In the genomic region with DNA sequence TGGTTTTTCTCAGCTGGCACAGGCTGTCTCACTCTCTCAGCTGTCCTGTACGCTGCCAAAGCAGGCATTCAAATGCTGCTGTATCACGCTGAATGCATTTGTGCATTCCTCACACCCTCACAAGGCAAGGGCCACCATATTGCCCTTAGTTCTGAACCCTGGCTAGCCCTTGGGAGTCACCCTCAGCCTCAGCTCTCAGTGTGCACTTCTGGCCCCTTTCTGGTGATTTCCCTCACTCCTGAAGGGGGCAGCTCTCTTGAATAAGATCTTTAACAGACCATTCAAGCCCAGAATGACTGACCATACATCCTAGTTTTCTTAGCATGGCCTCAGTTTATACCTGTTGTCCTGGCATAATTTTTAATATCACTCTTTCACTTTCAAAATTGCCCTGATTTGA, we compare ENCODE assay signal across 29 cellular contexts.
"Had no signal": no experiment of that assay in that cellular context is flagged by ENCODE, and none has a peak within 500 bp of the region (broad histone marks: within the 10 kb centered on the region; RNA-seq: fewer than 3 reads in every experiment).

No MANE protein-coding gene starts in this region.

- H3K9me3 ChIP-seq: heart left ventricle had no signal

- H3K36me3 Mint-ChIP-seq: activated naive CD8-positive, alpha-beta T cell had no signal

- H3K4me3 Mint-ChIP-seq: activated CD4-positive, alpha-beta memory T cell treated with anti-CD3 and anti-CD28 coated beads, Interleukin-2, amount 10 ng/mL, durations not matched to agents 7 days and 5 days; activated CD4-positive, alpha-beta T cell treated with anti-CD3 and anti-CD28 coated beads, Interleukin-2, amount 10 ng/mL, durations not matched to agents 7 days and 5 days; activated naive CD8-positive, alpha-beta T cell; activated T-cell treated with anti-CD3 and anti-CD28 coated beads, Interleukin-2, amount 50 U/mL, for 4 hours; activated T-helper 17 cell treated with anti-CD3 and anti-CD28 coated beads, Interleukin-2, amount 50 U/mL, for 72 hours; central memory CD8-positive, alpha-beta T cell; effector memory CD8-positive, alpha-beta T cell had no signal

- H3K4me1 ChIP-seq: heart left ventricle had no signal

- H3K27ac ChIP-seq: brain microvascular endothelial cell, epithelial cell of prostate, heart left ventricle had no signal

- DNase-seq: activated CD4-positive, alpha-beta memory T cell treated with anti-CD3 and anti-CD28 coated beads, Interleukin-2, amount 10 ng/mL, durations not matched to agents 7 days and 5 days; activated CD4-positive, alpha-beta T cell treated with anti-CD3 and anti-CD28 coated beads for 1 hour; activated CD4-positive, alpha-beta T cell treated with anti-CD3 and anti-CD28 coated beads for 4 hours; activated CD4-positive, alpha-beta T cell treated with anti-CD3 and anti-CD28 coated beads, Interleukin-2, amount 10 ng/mL, durations not matched to agents 7 days and 5 days; activated CD4-positive, alpha-beta T cell treated with anti-CD3 and anti-CD28 coated beads, Interleukin-2, amount 50 U/mL, for 4 hours; activated effector memory CD4-positive, alpha-beta T cell treated with Interleukin-2 at 50 U/mL for 16 hours; activated gamma-delta T cell treated with Interleukin-2 at 50 U/mL for 16 hours; activated naive CD4-positive, alpha-beta T cell treated with anti-CD3 and anti-CD28 coated beads, Interleukin-2, amount 50 U/mL, for 16 hours; activated naive CD4-positive, alpha-beta T cell treated with Interleukin-2 at 50 U/mL for 16 hours; activated T-cell treated with anti-CD3 and anti-CD28 coated beads, Interleukin-2, amount 50 U/mL, for 4 hours; amniotic stem cell; anterior cingulate cortex; brain microvascular endothelial cell; cortex of kidney; dermis blood vessel endothelial cell; effector CD4-positive, alpha-beta T cell; effector memory CD8-positive, alpha-beta T cell; foreskin fibroblast; heart left ventricle; T-helper 2 cell had no signal

- H3K27ac Mint-ChIP-seq: activated CD4-positive, alpha-beta memory T cell treated with anti-CD3 and anti-CD28 coated beads, Interleukin-2, amount 10 ng/mL, durations not matched to agents 7 days and 5 days; activated CD4-positive, alpha-beta T cell treated with anti-CD3 and anti-CD28 coated beads, Interleukin-2, amount 10 ng/mL, durations not matched to agents 7 days and 5 days; activated naive CD8-positive, alpha-beta T cell; activated T-helper 17 cell treated with anti-CD3 and anti-CD28 coated beads, Interleukin-2, amount 50 U/mL, for 72 hours; effector memory CD8-positive, alpha-beta T cell had no signal

- H3K27me3 Mint-ChIP-seq: activated CD4-positive, alpha-beta memory T cell treated with anti-CD3 and anti-CD28 coated beads, Interleukin-2, amount 10 ng/mL, durations not matched to agents 7 days and 5 days; activated CD4-positive, alpha-beta T cell treated with anti-CD3 and anti-CD28 coated beads, Interleukin-2, amount 10 ng/mL, durations not matched to agents 7 days and 5 days; activated naive CD8-positive, alpha-beta T cell; activated T-helper 17 cell treated with anti-CD3 and anti-CD28 coated beads, Interleukin-2, amount 50 U/mL, for 72 hours; central memory CD8-positive, alpha-beta T cell; effector memory CD8-positive, alpha-beta T cell had no signal

- H3K9me3 Mint-ChIP-seq: activated CD4-positive, alpha-beta T cell treated with anti-CD3 and anti-CD28 coated beads, Interleukin-2, amount 10 ng/mL, durations not matched to agents 7 days and 5 days; activated T-cell treated with anti-CD3 and anti-CD28 coated beads, Interleukin-2, amount 50 U/mL, for 4 hours; activated T-helper 17 cell treated with anti-CD3 and anti-CD28 coated beads, Interleukin-2, amount 50 U/mL, for 72 hours had no signal

- H3K36me3 ChIP-seq: brain microvascular endothelial cell, heart left ventricle had no signal

- H3K4me3 ChIP-seq: heart left ventricle had no signal

- H3K4me1 Mint-ChIP-seq: activated CD4-positive, alpha-beta memory T cell treated with anti-CD3 and anti-CD28 coated beads, Interleukin-2, amount 10 ng/mL, durations not matched to agents 7 days and 5 days; activated CD4-positive, alpha-beta T cell treated with anti-CD3 and anti-CD28 coated beads, Interleukin-2, amount 10 ng/mL, durations not matched to agents 7 days and 5 days; activated T-helper 17 cell treated with anti-CD3 and anti-CD28 coated beads, Interleukin-2, amount 50 U/mL, for 72 hours; central memory CD8-positive, alpha-beta T cell had no signal

- FAIRE-seq: astrocyte, colon, endometrium, endothelial cell of umbilical vein, frontal cortex had no signal

- H3K27me3 ChIP-seq: brain microvascular endothelial cell, heart left ventricle had no signal
